35 cellular contexts compared by ENCODE assay signal in genomic region chrY:8128578-8128977, GRCh38.
"Had no signal": no experiment of that assay in that cellular context is flagged by ENCODE, and none has a peak within 500 bp of the region (broad histone marks: within the 10 kb centered on the region; RNA-seq: fewer than 3 reads in every experiment).

No MANE protein-coding gene starts in this region.

- H3K4me3 ChIP-seq: MG63 had no signal

- DNase-seq: Karpas-422, Kasumi-1, MG63, MM.1S, MV-4-11, NCI-H1048, NCI-H1092, NCI-H1092 treated with DMSO at 0.1 percent for 48 hours, NCI-H1105, NCI-H1105 treated with DMSO at 0.1 percent for 48 hours, NCI-H1417, NCI-H1417 treated with DMSO at 0.1 percent for 48 hours, NCI-H1436, NCI-H1436 treated with DMSO at 0.1 percent for 48 hours, NCI-H146, NCI-H1694, NCI-H1694 treated with DMSO at 0.1 percent for 48 hours, NCI-H187, NCI-H187 treated with DMSO at 0.1 percent for 48 hours, NCI-H1930, NCI-H2029, NCI-H2029 treated with DMSO at 0.1 percent for 48 hours, NCI-H2081, NCI-H2081 treated with DMSO at 0.1 percent for 48 hours, NCI-H2107, NCI-H2171, NCI-H2171 treated with DMSO at 0.1 percent for 48 hours, NCI-H2227 treated with DMSO at 0.1 percent for 48 hours, NCI-H226, NCI-H345, NCI-H446, NCI-H446 treated with DMSO at 0.1 percent for 48 hours, NCI-H510A, NCI-H510A treated with DMSO at 0.1 percent for 48 hours, NCI-H524 had no signal

- H3K36me3 ChIP-seq: MG63 had no signal

- H3K9me3 ChIP-seq: MG63 had no signal

- H3K27me3 ChIP-seq: MG63 had no signal
